1 cellular context compared by ENCODE assay signal in genomic region chr19:32421589-32422361, GRCh38.
TF ChIP-seq lines count a peak whose summit lies in the region.

No MANE protein-coding gene starts in this region.

TF ChIP-seq in K562, 482 proteins besides CTCF, POLR2A, EP300 and RAD21 (continued from another document and continues in another):
- TF ChIP-seq, protein P1, sequence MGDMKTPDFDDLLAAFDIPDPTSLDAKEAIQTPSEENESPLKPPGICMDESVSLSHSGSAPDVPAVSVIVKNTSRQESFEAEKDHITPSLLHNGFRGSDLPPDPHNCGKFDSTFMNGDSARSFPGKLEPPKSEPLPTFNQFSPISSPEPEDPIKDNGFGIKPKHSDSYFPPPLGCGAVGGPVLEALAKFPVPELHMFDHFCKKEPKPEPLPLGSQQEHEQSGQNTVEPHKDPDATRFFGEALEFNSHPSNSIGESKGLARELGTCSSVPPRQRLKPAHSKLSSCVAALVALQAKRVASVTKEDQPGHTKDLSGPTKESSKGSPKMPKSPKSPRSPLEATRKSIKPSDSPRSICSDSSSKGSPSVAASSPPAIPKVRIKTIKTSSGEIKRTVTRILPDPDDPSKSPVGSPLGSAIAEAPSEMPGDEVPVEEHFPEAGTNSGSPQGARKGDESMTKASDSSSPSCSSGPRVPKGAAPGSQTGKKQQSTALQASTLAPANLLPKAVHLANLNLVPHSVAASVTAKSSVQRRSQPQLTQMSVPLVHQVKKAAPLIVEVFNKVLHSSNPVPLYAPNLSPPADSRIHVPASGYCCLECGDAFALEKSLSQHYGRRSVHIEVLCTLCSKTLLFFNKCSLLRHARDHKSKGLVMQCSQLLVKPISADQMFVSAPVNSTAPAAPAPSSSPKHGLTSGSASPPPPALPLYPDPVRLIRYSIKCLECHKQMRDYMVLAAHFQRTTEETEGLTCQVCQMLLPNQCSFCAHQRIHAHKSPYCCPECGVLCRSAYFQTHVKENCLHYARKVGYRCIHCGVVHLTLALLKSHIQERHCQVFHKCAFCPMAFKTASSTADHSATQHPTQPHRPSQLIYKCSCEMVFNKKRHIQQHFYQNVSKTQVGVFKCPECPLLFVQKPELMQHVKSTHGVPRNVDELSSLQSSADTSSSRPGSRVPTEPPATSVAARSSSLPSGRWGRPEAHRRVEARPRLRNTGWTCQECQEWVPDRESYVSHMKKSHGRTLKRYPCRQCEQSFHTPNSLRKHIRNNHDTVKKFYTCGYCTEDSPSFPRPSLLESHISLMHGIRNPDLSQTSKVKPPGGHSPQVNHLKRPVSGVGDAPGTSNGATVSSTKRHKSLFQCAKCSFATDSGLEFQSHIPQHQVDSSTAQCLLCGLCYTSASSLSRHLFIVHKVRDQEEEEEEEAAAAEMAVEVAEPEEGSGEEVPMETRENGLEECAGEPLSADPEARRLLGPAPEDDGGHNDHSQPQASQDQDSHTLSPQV (IDR thresholded peaks at IDR 0.05) = peak; percentile 90
- TF ChIP-seq ZBTB17 (CRISPR knock-in tag; IDR thresholded peaks at IDR 0.05) = peak; percentile 92
- peak; percentile 17 for TF ChIP-seq POLR2B (IDR thresholded peaks at IDR 0.05; ENCODE audit: low read depth, partially characterized antibody)
- TF ChIP-seq ZNF197 (CRISPR knock-in tag; IDR thresholded peaks at IDR 0.05; ENCODE audit: low read depth) = 0 out of 2 replicates have a peak, but pooled peaks have one; percentile 29
- no peak for TF ChIP-seq XRCC4 (IDR thresholded peaks at IDR 0.05; ENCODE audit: extremely low read depth, insufficient read depth, insufficient read length)
- peak; percentile 63; the same call in 1 of the 2 replicates for TF ChIP-seq MTA1 (IDR thresholded peaks at IDR 0.05; ENCODE audit: borderline replicate concordance)
- TF ChIP-seq, protein P2, sequence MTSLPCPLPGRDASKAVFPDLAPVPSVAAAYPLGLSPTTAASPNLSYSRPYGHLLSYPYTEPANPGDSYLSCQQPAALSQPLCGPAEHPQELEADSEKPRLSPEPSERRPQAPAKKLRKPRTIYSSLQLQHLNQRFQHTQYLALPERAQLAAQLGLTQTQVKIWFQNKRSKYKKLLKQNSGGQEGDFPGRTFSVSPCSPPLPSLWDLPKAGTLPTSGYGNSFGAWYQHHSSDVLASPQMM (CRISPR knock-in tag; IDR thresholded peaks at IDR 0.05) = no peak
- no peak for TF ChIP-seq ILF3 (IDR thresholded peaks at IDR 0.05; ENCODE audit: borderline replicate concordance)
- TF ChIP-seq SETDB1 (IDR thresholded peaks at IDR 0.05; ENCODE audit: low read length) = no peak
- no peak for TF ChIP-seq IFI16 (CRISPR knock-in tag; IDR thresholded peaks at IDR 0.05)
- TF ChIP-seq SMAD3 (CRISPR knock-in tag; conservative IDR thresholded peaks at IDR 0.05) = no peak
- TF ChIP-seq BRD4 (IDR thresholded peaks at IDR 0.05) = no peak; the same call in 1 of the 2 replicates
- no peak for TF ChIP-seq RBM25 (IDR thresholded peaks at IDR 0.05; ENCODE audit: low read depth, low read length, severe bottlenecking)
- TF ChIP-seq HIVEP1 (CRISPR knock-in tag; IDR thresholded peaks at IDR 0.05) = no peak
- peak; percentile 43 to 75; a peak in 2 of 4 replicates for TF ChIP-seq HDAC1 (IDR thresholded peaks at IDR 0.05)
- TF ChIP-seq NR2F6 (CRISPR knock-in tag; IDR thresholded peaks at IDR 0.05) = no peak
- no peak for TF ChIP-seq RBM17 (IDR thresholded peaks at IDR 0.05; ENCODE audit: borderline replicate concordance, low read depth, low read length)
- no peak for TF ChIP-seq ZNF445 (CRISPR knock-in tag; IDR thresholded peaks at IDR 0.05; ENCODE audit: low read depth)
- TF ChIP-seq HNRNPUL1 (IDR thresholded peaks at IDR 0.05; ENCODE audit: low read length) = no peak
- TF ChIP-seq, protein P3, sequence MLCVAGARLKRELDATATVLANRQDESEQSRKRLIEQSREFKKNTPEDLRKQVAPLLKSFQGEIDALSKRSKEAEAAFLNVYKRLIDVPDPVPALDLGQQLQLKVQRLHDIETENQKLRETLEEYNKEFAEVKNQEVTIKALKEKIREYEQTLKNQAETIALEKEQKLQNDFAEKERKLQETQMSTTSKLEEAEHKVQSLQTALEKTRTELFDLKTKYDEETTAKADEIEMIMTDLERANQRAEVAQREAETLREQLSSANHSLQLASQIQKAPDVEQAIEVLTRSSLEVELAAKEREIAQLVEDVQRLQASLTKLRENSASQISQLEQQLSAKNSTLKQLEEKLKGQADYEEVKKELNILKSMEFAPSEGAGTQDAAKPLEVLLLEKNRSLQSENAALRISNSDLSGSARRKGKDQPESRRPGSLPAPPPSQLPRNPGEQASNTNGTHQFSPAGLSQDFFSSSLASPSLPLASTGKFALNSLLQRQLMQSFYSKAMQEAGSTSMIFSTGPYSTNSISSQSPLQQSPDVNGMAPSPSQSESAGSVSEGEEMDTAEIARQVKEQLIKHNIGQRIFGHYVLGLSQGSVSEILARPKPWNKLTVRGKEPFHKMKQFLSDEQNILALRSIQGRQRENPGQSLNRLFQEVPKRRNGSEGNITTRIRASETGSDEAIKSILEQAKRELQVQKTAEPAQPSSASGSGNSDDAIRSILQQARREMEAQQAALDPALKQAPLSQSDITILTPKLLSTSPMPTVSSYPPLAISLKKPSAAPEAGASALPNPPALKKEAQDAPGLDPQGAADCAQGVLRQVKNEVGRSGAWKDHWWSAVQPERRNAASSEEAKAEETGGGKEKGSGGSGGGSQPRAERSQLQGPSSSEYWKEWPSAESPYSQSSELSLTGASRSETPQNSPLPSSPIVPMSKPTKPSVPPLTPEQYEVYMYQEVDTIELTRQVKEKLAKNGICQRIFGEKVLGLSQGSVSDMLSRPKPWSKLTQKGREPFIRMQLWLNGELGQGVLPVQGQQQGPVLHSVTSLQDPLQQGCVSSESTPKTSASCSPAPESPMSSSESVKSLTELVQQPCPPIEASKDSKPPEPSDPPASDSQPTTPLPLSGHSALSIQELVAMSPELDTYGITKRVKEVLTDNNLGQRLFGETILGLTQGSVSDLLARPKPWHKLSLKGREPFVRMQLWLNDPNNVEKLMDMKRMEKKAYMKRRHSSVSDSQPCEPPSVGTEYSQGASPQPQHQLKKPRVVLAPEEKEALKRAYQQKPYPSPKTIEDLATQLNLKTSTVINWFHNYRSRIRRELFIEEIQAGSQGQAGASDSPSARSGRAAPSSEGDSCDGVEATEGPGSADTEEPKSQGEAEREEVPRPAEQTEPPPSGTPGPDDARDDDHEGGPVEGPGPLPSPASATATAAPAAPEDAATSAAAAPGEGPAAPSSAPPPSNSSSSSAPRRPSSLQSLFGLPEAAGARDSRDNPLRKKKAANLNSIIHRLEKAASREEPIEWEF (CRISPR knock-in tag; IDR thresholded peaks at IDR 0.05) = no peak
- TF ChIP-seq ZNF583 (CRISPR knock-in tag; IDR thresholded peaks at IDR 0.05) = no peak
- no peak for TF ChIP-seq PYGO2 (tag; IDR thresholded peaks at IDR 0.05)
- TF ChIP-seq PATZ1 (CRISPR knock-in tag; IDR thresholded peaks at IDR 0.05; ENCODE audit: borderline replicate concordance) = 0 out of 2 replicates have a peak, but pooled peaks have one; percentile 39
- TF ChIP-seq PTBP1 (IDR thresholded peaks at IDR 0.05; ENCODE audit: low read depth, low read length) = no peak
- TF ChIP-seq NEUROD1 (IDR thresholded peaks at IDR 0.05; ENCODE audit: borderline replicate concordance, low read depth, low read length, partially characterized antibody) = peak; percentile 32
- TF ChIP-seq ZNF282 (CRISPR knock-in tag; IDR thresholded peaks at IDR 0.05) = no peak
- TF ChIP-seq ID3 (CRISPR knock-in tag; IDR thresholded peaks at IDR 0.05) = no peak
- no peak; the same call in 1 of the 2 replicates for TF ChIP-seq ID3 (tag; IDR thresholded peaks at IDR 0.05)
- TF ChIP-seq ZNF41 (CRISPR knock-in tag; conservative IDR thresholded peaks at IDR 0.05) = no peak
- no peak for TF ChIP-seq CREB1 (IDR thresholded peaks at IDR 0.05)
- TF ChIP-seq CREB1 (CRISPR knock-in tag; IDR thresholded peaks at IDR 0.05) = no peak
- no peak for TF ChIP-seq HOMEZ (CRISPR knock-in tag; IDR thresholded peaks at IDR 0.05)
- TF ChIP-seq, protein P4, sequence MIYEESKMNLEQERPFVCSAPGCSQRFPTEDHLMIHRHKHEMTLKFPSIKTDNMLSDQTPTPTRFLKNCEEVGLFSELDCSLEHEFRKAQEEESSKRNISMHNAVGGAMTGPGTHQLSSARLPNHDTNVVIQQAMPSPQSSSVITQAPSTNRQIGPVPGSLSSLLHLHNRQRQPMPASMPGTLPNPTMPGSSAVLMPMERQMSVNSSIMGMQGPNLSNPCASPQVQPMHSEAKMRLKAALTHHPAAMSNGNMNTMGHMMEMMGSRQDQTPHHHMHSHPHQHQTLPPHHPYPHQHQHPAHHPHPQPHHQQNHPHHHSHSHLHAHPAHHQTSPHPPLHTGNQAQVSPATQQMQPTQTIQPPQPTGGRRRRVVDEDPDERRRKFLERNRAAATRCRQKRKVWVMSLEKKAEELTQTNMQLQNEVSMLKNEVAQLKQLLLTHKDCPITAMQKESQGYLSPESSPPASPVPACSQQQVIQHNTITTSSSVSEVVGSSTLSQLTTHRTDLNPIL (CRISPR knock-in tag; IDR thresholded peaks at IDR 0.05) = no peak
- no peak for TF ChIP-seq ZNF140 (CRISPR knock-in tag; IDR thresholded peaks at IDR 0.05)
- no peak for TF ChIP-seq SIN3A (IDR thresholded peaks at IDR 0.05; ENCODE audit: borderline replicate concordance in 2 of 2, control insufficient read depth in 1 of 2, low read depth in 2 of 2, low read length in 2 of 2)
- TF ChIP-seq SRSF3 (IDR thresholded peaks at IDR 0.05; ENCODE audit: insufficient read depth, low read length) = no peak
- TF ChIP-seq ZNF561 (CRISPR knock-in tag; conservative IDR thresholded peaks at IDR 0.05) = no peak
- TF ChIP-seq ZNF644 (tag; IDR thresholded peaks at IDR 0.05; ENCODE audit: low read depth) = no peak
- TF ChIP-seq, protein P5, sequence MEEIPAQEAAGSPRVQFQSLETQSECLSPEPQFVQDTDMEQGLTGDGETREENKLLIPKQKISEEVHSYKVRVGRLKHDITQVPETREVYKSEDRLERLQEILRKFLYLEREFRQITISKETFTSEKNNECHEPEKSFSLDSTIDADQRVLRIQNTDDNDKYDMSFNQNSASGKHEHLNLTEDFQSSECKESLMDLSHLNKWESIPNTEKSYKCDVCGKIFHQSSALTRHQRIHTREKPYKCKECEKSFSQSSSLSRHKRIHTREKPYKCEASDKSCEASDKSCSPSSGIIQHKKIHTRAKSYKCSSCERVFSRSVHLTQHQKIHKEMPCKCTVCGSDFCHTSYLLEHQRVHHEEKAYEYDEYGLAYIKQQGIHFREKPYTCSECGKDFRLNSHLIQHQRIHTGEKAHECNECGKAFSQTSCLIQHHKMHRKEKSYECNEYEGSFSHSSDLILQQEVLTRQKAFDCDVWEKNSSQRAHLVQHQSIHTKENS (CRISPR knock-in tag; IDR thresholded peaks at IDR 0.05) = no peak
- no peak for TF ChIP-seq ZBTB26 (CRISPR knock-in tag; IDR thresholded peaks at IDR 0.05)
- TF ChIP-seq ZNF395 (CRISPR knock-in tag; IDR thresholded peaks at IDR 0.05) = peak; percentile 38; the same call in 1 of the 2 replicates
- no peak for TF ChIP-seq MEF2A (IDR thresholded peaks at IDR 0.05; ENCODE audit: control insufficient read depth, low read depth, low read length)
- TF ChIP-seq, protein P6, sequence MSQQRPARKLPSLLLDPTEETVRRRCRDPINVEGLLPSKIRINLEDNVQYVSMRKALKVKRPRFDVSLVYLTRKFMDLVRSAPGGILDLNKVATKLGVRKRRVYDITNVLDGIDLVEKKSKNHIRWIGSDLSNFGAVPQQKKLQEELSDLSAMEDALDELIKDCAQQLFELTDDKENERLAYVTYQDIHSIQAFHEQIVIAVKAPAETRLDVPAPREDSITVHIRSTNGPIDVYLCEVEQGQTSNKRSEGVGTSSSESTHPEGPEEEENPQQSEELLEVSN (IDR thresholded peaks at IDR 0.05; ENCODE audit: borderline replicate concordance in 1 of 2, extremely low read depth in 1 of 2, insufficient read depth in 1 of 2, insufficient read length in 1 of 2, low read depth in 1 of 2, low read length in 1 of 2, poor library complexity in 1 of 2, severe bottlenecking in 1 of 2) = no peak
